ENCODE assay signal across 8 cellular contexts in genomic region chr17:4366312-4367063, GRCh38. TPM values are rescaled to one million over a fixed set of nuclear protein-coding genes. Genes with fewer than 3 reads are reported as not detected.
A peak's percentile ranks its signal among the peaks of the same experiment; 100 is the strongest.
DNase-seq lines count a peak whose midpoint lies in the region; ATAC-seq and TF ChIP-seq lines count a peak whose summit lies in the region.

Gene UBE2G1 (minus strand): TSS chr17:4366675. CDS start chr17:4366316, 359 bp downstream.

- 2% methylated on average over 57 of the region's 78 CpGs for WGBS in smooth muscle cell (ENCODE audit: low lambda C conversion rate)

- H3K4me3 ChIP-seq in AG04449 (ENCODE audit: low read depth, low read length) (peak within 1 kb of the TSS; percentile 75), breast epithelium (peak within 1 kb of the TSS; percentile 88 to 100 (median 100)), iPS-20b (ENCODE audit: low read length) (peak within 1 kb of the TSS; percentile 96), smooth muscle cell (peak within 1 kb of the TSS; percentile 83)

- peak; percentile 47 for TF ChIP-seq POLR2A in breast epithelium (IDR thresholded peaks at IDR 0.05)

- H3K27ac ChIP-seq in VCaP = peak within 1 kb of the TSS; percentile 98
- H3K27ac ChIP-seq in breast epithelium = peak within 1 kb of the TSS; percentile 96
- H3K27ac ChIP-seq in iPS-20b (ENCODE audit: low read length) = peak within 1 kb of the TSS; percentile 87
- H3K27ac ChIP-seq in smooth muscle cell (ENCODE audit: low read depth) = peak within 1 kb of the TSS; percentile 86

- DNase-seq in AG04449 (ENCODE audit: low read depth, low spot score) (peak; percentile 52), NCI-H2196 treated with DMSO at 0.1 percent for 48 hours (lab: John Stamatoyannopoulos, UW; ENCODE audit: unreplicated experiment) (peak; percentile 81), breast epithelium (ENCODE audit: low spot score in 2 of 2) (peak; percentile 97 to 99), smooth muscle cell (lab: John Stamatoyannopoulos, UW; ENCODE audit: unreplicated experiment) (peak; percentile 97)

- peaks cover 13% of the 10 kb centered on the region for H3F3A ChIP-seq in smooth muscle cell (ENCODE audit: low read depth)

- H4K20me1 ChIP-seq in smooth muscle cell (ENCODE audit: low read depth) = peaks cover 45% of the 10 kb centered on the region

- H3K4me2 ChIP-seq in smooth muscle cell = peak within 1 kb of the TSS; percentile 87

- H2AFZ ChIP-seq in smooth muscle cell (ENCODE audit: low read depth) = peak within 1 kb of the TSS; percentile 89

- POLR2A ChIA-PET in AG04449 (lab: Yijun Ruan, JAX) = interaction anchor here (0.6 to 1.7 kb wide), 4 partner anchors 14 to 136 kb away, joined by 3 to 4 read pairs (median 4); no protein-coding TSS in a partner anchor

- intact Hi-C loops in breast epithelium (cut with DNase I; ENCODE audit: low total_unique reads) = no loop called here

- peak within 1 kb of the TSS; percentile 98 for H3K9ac ChIP-seq in iPS-20b (ENCODE audit: low read depth, low read length)
- H3K9ac ChIP-seq in smooth muscle cell (ENCODE audit: low read depth) = peak within 1 kb of the TSS; percentile 94

- no peaks in the 10 kb centered on the region for H3K27me3 ChIP-seq in breast epithelium
- H3K27me3 ChIP-seq in iPS-20b (ENCODE audit: insufficient read depth, low read length) = no peaks in the 10 kb centered on the region
- no peaks in the 10 kb centered on the region for H3K27me3 ChIP-seq in smooth muscle cell (ENCODE audit: low read depth)

- H3K36me3 ChIP-seq in breast epithelium (no peaks in the 10 kb centered on the region), iPS-20b (ENCODE audit: insufficient read depth, low read depth, low read length) (peaks cover 12% of the 10 kb centered on the region; the same call in 1 of the 2 replicates), smooth muscle cell (ENCODE audit: low read depth) (no peaks in the 10 kb centered on the region)

- peak; percentile 2 for TF ChIP-seq CTCF in AG04449 (IDR thresholded peaks at IDR 0.05; ENCODE audit: insufficient read depth, low read length, missing control alignments)
- TF ChIP-seq CTCF in VCaP (conservative IDR thresholded peaks at IDR 0.05) = peak; percentile 58
- TF ChIP-seq CTCF in breast epithelium (IDR thresholded peaks at IDR 0.05) = peak in 1 of 3 donors; percentile 19
- peak; percentile 44 for TF ChIP-seq CTCF in smooth muscle cell (IDR thresholded peaks at IDR 0.05; ENCODE audit: borderline replicate concordance, insufficient read depth, poor library complexity, severe bottlenecking)

- ATAC-seq in GM18868 (IDR thresholded peaks at IDR 0.05; ENCODE audit: unreplicated experiment) = peak; percentile 72
- ATAC-seq in HG03135 (IDR thresholded peaks at IDR 0.05; ENCODE audit: unreplicated experiment) = peak; percentile 63

- CTCF ChIA-PET in AG04449 (lab: Yijun Ruan, JAX) = interaction anchor here (0.6 to 1.4 kb wide), 4 partner anchors 12 to 150 kb away, joined by 3 to 4 read pairs (median 3); no protein-coding TSS in a partner anchor

- H3K4me1 ChIP-seq in breast epithelium (peaks cover 0 to 4% of the 10 kb centered on the region in 2 donors), iPS-20b (ENCODE audit: insufficient read depth, low read length) (no peaks in the 10 kb centered on the region; the same call in 1 of the 2 replicates), smooth muscle cell (ENCODE audit: low read depth) (peaks cover 4% of the 10 kb centered on the region)

- H3K9me3 ChIP-seq in breast epithelium (no peaks in the 10 kb centered on the region), iPS-20b (ENCODE audit: insufficient read depth, low read depth, low read length) (no peaks in the 10 kb centered on the region; the same call in 1 of the 2 replicates), smooth muscle cell (replicated peaks; ENCODE audit: low read depth) (no peaks in the 10 kb centered on the region)

- H3K79me2 ChIP-seq in smooth muscle cell (ENCODE audit: low read depth) = peaks cover 47% of the 10 kb centered on the region

RNA-seq across cellular contexts. Expression of gene UBE2G1, which starts in this region (rescaled TPM):
- 10 to 100 TPM; 43.3 to 56.5 (median 43.4) TPM for total RNA-seq in breast epithelium
- 62.3 and 63.7 TPM in 2 replicates for total RNA-seq in smooth muscle cell
- polyA plus RNA-seq in smooth muscle cell = 39.9 and 52.5 TPM in 2 replicates

Comparison
In these comparisons a context has a peak if more than half of its experiments do, and no peak if none do; other contexts are left out.
1. Peak in every context shown above with its lines: DNase-seq, ATAC-seq, H3K4me3 ChIP-seq and H3K27ac ChIP-seq.